ENCODE assay signal across 1 cellular context in the genomic region with DNA sequence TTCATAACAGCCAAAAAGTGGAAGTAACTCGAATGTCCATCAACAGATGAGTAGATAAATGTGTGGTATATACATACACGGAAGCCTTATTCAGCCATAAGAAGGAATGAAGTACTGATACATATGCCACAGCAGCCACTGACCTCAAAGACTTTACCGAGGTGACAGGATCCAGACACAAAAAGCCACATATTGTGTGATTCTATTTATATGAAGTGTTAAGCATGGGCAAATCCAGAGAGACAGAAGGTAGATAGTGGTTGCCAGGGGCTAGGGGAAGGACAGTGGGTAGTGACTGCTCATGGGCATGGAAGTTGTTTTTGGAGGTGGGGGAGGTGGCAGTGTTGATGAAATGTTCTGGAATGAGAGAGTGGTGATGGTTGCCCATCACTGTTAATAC.
TF ChIP-seq lines count a peak whose summit lies in the region.

No MANE protein-coding gene starts in this region.

TF ChIP-seq in H1, 55 proteins besides CTCF, POLR2A, EP300 and RAD21:
- TF ChIP-seq RFX5 (IDR thresholded peaks at IDR 0.05; ENCODE audit: borderline replicate concordance, low read depth, low read length) (no peak), TCF12 (IDR thresholded peaks at IDR 0.05; ENCODE audit: low read depth, low read length) (no peak), MAFK (IDR thresholded peaks at IDR 0.05; ENCODE audit: low read depth, low read length) (no peak), KDM4A (IDR thresholded peaks at IDR 0.05; ENCODE audit: low read depth, low read length, severe bottlenecking) (no peak), TBP (IDR thresholded peaks at IDR 0.05; ENCODE audit: low read depth, low read length) (no peak), HDAC6 (IDR thresholded peaks at IDR 0.05; ENCODE audit: low read depth, low read length) (no peak), SP2 (IDR thresholded peaks at IDR 0.05; ENCODE audit: low read length) (no peak), GTF2F1 (IDR thresholded peaks at IDR 0.05; ENCODE audit: borderline replicate concordance, low read depth, low read length) (no peak), POU5F1 (IDR thresholded peaks at IDR 0.05; ENCODE audit: low read depth, low read length) (no peak), BRCA1 (IDR thresholded peaks at IDR 0.05; ENCODE audit: low read depth, low read length) (no peak), CTBP2 (IDR thresholded peaks at IDR 0.05; ENCODE audit: borderline replicate concordance, insufficient read depth, insufficient read length, low read length) (no peak), SP1 (IDR thresholded peaks at IDR 0.05; ENCODE audit: low read depth, low read length) (no peak), CEBPB (IDR thresholded peaks at IDR 0.05; ENCODE audit: low read depth, low read length) (no peak)
- TF ChIP-seq, protein P1, sequence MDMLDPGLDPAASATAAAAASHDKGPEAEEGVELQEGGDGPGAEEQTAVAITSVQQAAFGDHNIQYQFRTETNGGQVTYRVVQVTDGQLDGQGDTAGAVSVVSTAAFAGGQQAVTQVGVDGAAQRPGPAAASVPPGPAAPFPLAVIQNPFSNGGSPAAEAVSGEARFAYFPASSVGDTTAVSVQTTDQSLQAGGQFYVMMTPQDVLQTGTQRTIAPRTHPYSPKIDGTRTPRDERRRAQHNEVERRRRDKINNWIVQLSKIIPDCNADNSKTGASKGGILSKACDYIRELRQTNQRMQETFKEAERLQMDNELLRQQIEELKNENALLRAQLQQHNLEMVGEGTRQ (IDR thresholded peaks at IDR 0.05; ENCODE audit: low read length): no peak
- TF ChIP-seq, protein P2, sequence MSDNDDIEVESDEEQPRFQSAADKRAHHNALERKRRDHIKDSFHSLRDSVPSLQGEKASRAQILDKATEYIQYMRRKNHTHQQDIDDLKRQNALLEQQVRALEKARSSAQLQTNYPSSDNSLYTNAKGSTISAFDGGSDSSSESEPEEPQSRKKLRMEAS (IDR thresholded peaks at IDR 0.05): no peak
